In genomic region chr5:65066385-65066784, GRCh38 we compare ENCODE assay signal across 10 cellular contexts.
DNase-seq lines count a peak whose midpoint lies in the region; ATAC-seq, FAIRE-seq and TF ChIP-seq lines count a peak whose summit lies in the region.
"Had no signal": no experiment of that assay in that cellular context is flagged by ENCODE, and none has a peak within 500 bp of the region (broad histone marks: within the 10 kb centered on the region; RNA-seq: fewer than 3 reads in every experiment).

No MANE protein-coding gene starts in this region.

- no peaks in the 10 kb centered on the region for H3K36me3 Mint-ChIP-seq in activated naive CD4-positive, alpha-beta T cell treated with anti-CD3 and anti-CD28 coated beads, Interleukin-2, amount 50 U/mL, for 72 hours

- H3K4ac ChIP-seq in H1 (replicated peaks; ENCODE audit: insufficient read length, low read depth, low read length) = no peak overlapping the region

- H2BK15ac ChIP-seq in H1 (ENCODE audit: low read length) = no peak overlapping the region

- no peak overlapping the region for H3K14ac ChIP-seq in H1 (ENCODE audit: insufficient read length)

- peak; percentile 75 for DNase-seq in GM06990 (ENCODE audit: extremely low read depth, insufficient read length)
- DNase-seq in H1 (ENCODE audit: low read depth in 1 of 2, low spot score in 2 of 2) = no peak
- DNase-seq in ovary = no peak
- DNase-seq in Right ventricle myocardium inferior (ENCODE audit: missing footprints) = no peak
- no peak for DNase-seq in NCI-H1436 treated with DMSO at 0.1 percent for 48 hours (lab: John Stamatoyannopoulos, UW)
- no peak for DNase-seq in activated naive CD4-positive, alpha-beta T cell treated with anti-CD3 and anti-CD28 coated beads, Interleukin-2, amount 50 U/mL, for 72 hours (ENCODE audit: low spot score in 2 of 2)
- DNase-seq: IMR-90 had no signal

- POLR2A ChIA-PET in H1 (lab: Charles Lee; ENCODE audit: partially characterized antibody) = no interaction called here

- no peak overlapping the region for H2BK120ac ChIP-seq in H1 (replicated peaks; ENCODE audit: low read depth, low read length)

- H3K18ac ChIP-seq in H1 (ENCODE audit: extremely low read depth, low read length) = no peak overlapping the region

- peak; percentile 61 for ATAC-seq in GM21423 (IDR thresholded peaks at IDR 0.05; ENCODE audit: unreplicated experiment)
- peak; percentile 61 for ATAC-seq in HG03354 (IDR thresholded peaks at IDR 0.05; ENCODE audit: poor library complexity, severe bottlenecking, unreplicated experiment)
- no peak for ATAC-seq in Right ventricle myocardium inferior
- ATAC-seq in activated naive CD4-positive, alpha-beta T cell treated with anti-CD3 and anti-CD28 coated beads, Interleukin-2, amount 50 U/mL, for 72 hours = no peak

- FAIRE-seq in H1 (lab: Jason Lieb, UNC) = no peak
- FAIRE-seq: endothelial cell of umbilical vein had no signal

- no peaks in the 10 kb centered on the region for H3K9me3 Mint-ChIP-seq in activated naive CD4-positive, alpha-beta T cell treated with anti-CD3 and anti-CD28 coated beads, Interleukin-2, amount 50 U/mL, for 72 hours

- peak overlapping the region in 1 of 2 donors; percentile 64 for H3K27ac Mint-ChIP-seq in activated naive CD4-positive, alpha-beta T cell treated with anti-CD3 and anti-CD28 coated beads, Interleukin-2, amount 50 U/mL, for 72 hours

- no peak overlapping the region for H3K4me3 ChIP-seq in GM06990 (replicated peaks; ENCODE audit: low read depth, low read length)
- no peak overlapping the region for H3K4me3 ChIP-seq in H1 (ENCODE audit: extremely low read depth in 1 of 4, insufficient read depth in 2 of 4, low read depth in 3 of 4, low read length in 4 of 4)
- H3K4me3 ChIP-seq in ovary = no peak overlapping the region

- no peak overlapping the region for H4K91ac ChIP-seq in H1 (replicated peaks; ENCODE audit: insufficient read length, low read length)

- H2BK20ac ChIP-seq in H1 (ENCODE audit: low read length) = no peak overlapping the region

- no peaks in the 10 kb centered on the region for H3K79me2 ChIP-seq in H1 (ENCODE audit: control insufficient read depth in 1 of 2, insufficient read depth in 2 of 2, low read length in 2 of 2)

- no peaks in the 10 kb centered on the region for H4K20me1 ChIP-seq in H1 (replicated peaks in 1 of 2; ENCODE audit: control insufficient read depth in 1 of 2, insufficient read depth in 2 of 2, low read length in 2 of 2)

- peaks cover 0 to 7% (median 3%) of the 10 kb centered on the region in 4 experiments; a peak in 3 of 7 replicates for H3K4me1 ChIP-seq in H1 (replicated peaks in 1 of 4; ENCODE audit: control insufficient read depth in 3 of 4, insufficient read depth in 4 of 4, low read length in 3 of 4)
- no peaks in the 10 kb centered on the region for H3K4me1 ChIP-seq in ovary (ENCODE audit: insufficient read depth)

- no peak overlapping the region for H4K8ac ChIP-seq in H1 (ENCODE audit: extremely low read depth, insufficient read depth, low read length)

- WGBS in H1 (ENCODE audit: extremely low coverage in 1 of 2, insufficient coverage in 1 of 2, insufficient read length in 1 of 2, insufficient replicate concordance in 2 of 2, low coverage in 1 of 2, low lambda C conversion rate in 2 of 2, missing lambda C conversion rate in 1 of 2), 2 experiments = 47% methylated on average over 3 of the region's 3 CpGs; no CpG with 5 or more reads in 1 of the 2 experiments
- WGBS in ovary, 3 donors = 51 to 60% (median 56%) methylated on average over 3 of the region's 3 CpGs

- no peak overlapping the region for H3K23ac ChIP-seq in H1 (ENCODE audit: insufficient read length)

- TF ChIP-seq RAD21 in H1 (IDR thresholded peaks at IDR 0.05 in 1 of 2, conservative IDR thresholded peaks at IDR 0.05 in 1 of 2; ENCODE audit: low read depth in 2 of 2, low read length in 2 of 2) = no peak

- no peak overlapping the region for H2BK12ac ChIP-seq in H1 (ENCODE audit: low read depth, low read length)

- H3K79me1 ChIP-seq in H1 (ENCODE audit: low read depth, low read length) = no peaks in the 10 kb centered on the region

- H3K27me3 ChIP-seq in GM06990 (replicated peaks; ENCODE audit: control insufficient read depth, insufficient read depth, low read length) (no peaks in the 10 kb centered on the region), H1 (replicated peaks in 1 of 4; ENCODE audit: control insufficient read depth in 3 of 4, extremely low read depth in 1 of 4, insufficient read depth in 3 of 4, low read length in 3 of 4) (no peaks in the 10 kb centered on the region), ovary (no peaks in the 10 kb centered on the region)

- peak overlapping the region; percentile 46; the same call in 1 of the 2 replicates for H2AFZ ChIP-seq in H1 (ENCODE audit: low read length)

- TF ChIP-seq POLR2A in H1 (IDR thresholded peaks at IDR 0.05; ENCODE audit: control extremely low read depth in 1 of 2, low read depth in 2 of 2, low read length in 2 of 2) (no peak), ovary (IDR thresholded peaks at IDR 0.05) (no peak)

- H4K5ac ChIP-seq in H1 (ENCODE audit: insufficient read length, low read depth, low read length) = peak overlapping the region; percentile 48

- H3K27ac ChIP-seq in H1 (ENCODE audit: low read depth, low read length) = no peak overlapping the region
- H3K27ac ChIP-seq in ovary = no peak overlapping the region

- no peak overlapping the region for H3K4me2 ChIP-seq in H1 (ENCODE audit: insufficient read depth in 1 of 2, low read depth in 2 of 2, low read length in 2 of 2)

- CTCF ChIA-PET in H1 (lab: Charles Lee; ENCODE audit: partially characterized antibody) = interaction anchor here (0.9 to 2.0 kb wide), 4 partner anchors 10 to 416 kb away, joined by 3 to 5 read pairs (median 4); no protein-coding TSS in a partner anchor

- no peak overlapping the region for H2BK5ac ChIP-seq in H1 (ENCODE audit: low read depth, low read length)

- TF ChIP-seq EP300 in H1 (IDR thresholded peaks at IDR 0.05; ENCODE audit: borderline replicate concordance in 1 of 2, low read depth in 2 of 2, low read length in 2 of 2) = no peak
- no peak for TF ChIP-seq EP300 in ovary (IDR thresholded peaks at IDR 0.05)

- H3K36me3 ChIP-seq in GM06990 (ENCODE audit: control insufficient read depth, insufficient read depth, low read length) = no peaks in the 10 kb centered on the region
- no peaks in the 10 kb centered on the region for H3K36me3 ChIP-seq in H1 (ENCODE audit: control insufficient read depth in 2 of 4, insufficient read depth in 4 of 4, low read length in 3 of 4)
- H3K36me3 ChIP-seq in ovary = no peaks in the 10 kb centered on the region

- TF ChIP-seq CTCF in GM06990 (IDR thresholded peaks at IDR 0.05; ENCODE audit: insufficient read depth, low read length, poor library complexity, severe bottlenecking) = no peak
- TF ChIP-seq CTCF in H1 (IDR thresholded peaks at IDR 0.05; ENCODE audit: control extremely low read depth in 1 of 3, insufficient read depth in 1 of 3, low read depth in 1 of 3, low read length in 3 of 3) = no peak
- TF ChIP-seq CTCF in ovary (IDR thresholded peaks at IDR 0.05) = no peak

- H2AK5ac ChIP-seq in H1 (ENCODE audit: low read depth, low read length) = no peak overlapping the region

- H3K56ac ChIP-seq in H1 (replicated peaks; ENCODE audit: insufficient read length, low read depth, low read length) = no peak overlapping the region

- no peak overlapping the region for H3K9ac ChIP-seq in H1 (replicated peaks in 1 of 4; ENCODE audit: extremely low read depth in 1 of 4, low read depth in 3 of 4, low read length in 3 of 4)

- H3K23me2 ChIP-seq in H1 (ENCODE audit: low read depth, low read length) = no peaks in the 10 kb centered on the region

- intact Hi-C loops in ovary (cut with DNase I) = no loop called here
- intact Hi-C loops in Right ventricle myocardium inferior (cut with DNase I) = no loop called here

- H3K9me3 ChIP-seq in H1 (ENCODE audit: insufficient read depth in 2 of 2, low read depth in 1 of 2, low read length in 1 of 2) = no peaks in the 10 kb centered on the region
- H3K9me3 ChIP-seq in ovary = no peaks in the 10 kb centered on the region

TF ChIP-seq in H1, 55 proteins besides CTCF, POLR2A, EP300 and RAD21 (continues in another document):
- no peak for TF ChIP-seq PHF8 (conservative IDR thresholded peaks at IDR 0.05; ENCODE audit: low read depth, low read length)
- no peak for TF ChIP-seq KDM4A (IDR thresholded peaks at IDR 0.05; ENCODE audit: low read depth, low read length, severe bottlenecking)
- TF ChIP-seq ASH2L (IDR thresholded peaks at IDR 0.05; ENCODE audit: low read length) = no peak
- TF ChIP-seq CBX8 (IDR thresholded peaks at IDR 0.05; ENCODE audit: borderline replicate concordance, low read depth, low read length) = no peak
- TF ChIP-seq TAF7 (optimal IDR thresholded peaks at IDR 0.05; ENCODE audit: borderline replicate concordance, low read depth, low read length) = no peak
- TF ChIP-seq FOSL1 (IDR thresholded peaks at IDR 0.05; ENCODE audit: insufficient read depth, low read depth, low read length) = no peak

Comparison
In these comparisons a context has a peak if more than half of its experiments do, and no peak if none do; other contexts are left out.
1. ATAC-seq: peak in GM21423 (single experiment) and HG03354 (single experiment); none in Right ventricle myocardium inferior (single experiment) and activated naive CD4-positive, alpha-beta T cell treated with anti-CD3 and anti-CD28 coated beads, Interleukin-2, amount 50 U/mL, for 72 hours (0 of 2).